ENCODE assay signal across 1 cellular context in the genomic region with DNA sequence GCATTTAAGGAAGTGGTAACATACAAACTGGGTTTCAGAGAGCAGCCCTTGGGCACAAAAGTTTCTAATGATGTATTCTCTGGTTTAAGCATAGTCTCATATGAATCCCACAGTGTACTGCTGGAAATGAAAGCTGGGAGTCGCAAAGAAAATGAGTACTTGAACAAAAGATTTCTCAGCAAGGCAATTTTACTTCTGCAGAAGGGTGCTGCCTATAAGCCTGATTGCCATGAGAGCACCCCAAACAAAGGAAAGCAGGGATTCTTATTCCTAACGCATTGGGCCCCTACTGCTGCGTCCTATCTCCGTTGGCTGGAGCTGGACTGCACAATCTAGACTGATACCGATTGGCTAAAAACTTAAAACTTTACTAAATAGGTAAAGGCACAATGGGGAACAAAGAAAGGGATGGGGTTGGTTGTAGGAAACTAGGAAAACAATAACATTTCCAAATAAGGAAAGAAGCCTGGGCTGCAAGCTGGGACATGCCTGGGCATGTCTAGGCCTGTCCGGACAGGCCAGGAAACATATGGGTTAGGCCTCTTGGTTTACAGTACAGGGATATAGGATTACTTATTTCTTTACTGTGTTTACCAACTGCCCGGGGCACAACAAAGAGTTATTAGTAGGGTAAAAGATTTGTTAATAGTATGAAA.
TF ChIP-seq lines count a peak whose summit lies in the region.

No MANE protein-coding gene starts in this region.

TF ChIP-seq in HEK293, 187 proteins besides CTCF, POLR2A, EP300 and RAD21:
- TF ChIP-seq TRIM28 (IDR thresholded peaks at IDR 0.05; ENCODE audit: borderline replicate concordance, low read length) (peak; percentile 97; the same call in 1 of the 2 replicates), SETDB1 (IDR thresholded peaks at IDR 0.05; ENCODE audit: insufficient read length, low read length) (peak; percentile 99)
- TF ChIP-seq, protein P1, sequence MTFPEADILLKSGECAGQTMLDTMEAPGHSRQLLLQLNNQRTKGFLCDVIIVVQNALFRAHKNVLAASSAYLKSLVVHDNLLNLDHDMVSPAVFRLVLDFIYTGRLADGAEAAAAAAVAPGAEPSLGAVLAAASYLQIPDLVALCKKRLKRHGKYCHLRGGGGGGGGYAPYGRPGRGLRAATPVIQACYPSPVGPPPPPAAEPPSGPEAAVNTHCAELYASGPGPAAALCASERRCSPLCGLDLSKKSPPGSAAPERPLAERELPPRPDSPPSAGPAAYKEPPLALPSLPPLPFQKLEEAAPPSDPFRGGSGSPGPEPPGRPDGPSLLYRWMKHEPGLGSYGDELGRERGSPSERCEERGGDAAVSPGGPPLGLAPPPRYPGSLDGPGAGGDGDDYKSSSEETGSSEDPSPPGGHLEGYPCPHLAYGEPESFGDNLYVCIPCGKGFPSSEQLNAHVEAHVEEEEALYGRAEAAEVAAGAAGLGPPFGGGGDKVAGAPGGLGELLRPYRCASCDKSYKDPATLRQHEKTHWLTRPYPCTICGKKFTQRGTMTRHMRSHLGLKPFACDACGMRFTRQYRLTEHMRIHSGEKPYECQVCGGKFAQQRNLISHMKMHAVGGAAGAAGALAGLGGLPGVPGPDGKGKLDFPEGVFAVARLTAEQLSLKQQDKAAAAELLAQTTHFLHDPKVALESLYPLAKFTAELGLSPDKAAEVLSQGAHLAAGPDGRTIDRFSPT (tag by site-specific recombination; IDR thresholded peaks at IDR 0.05) = no peak
- TF ChIP-seq, protein P2, sequence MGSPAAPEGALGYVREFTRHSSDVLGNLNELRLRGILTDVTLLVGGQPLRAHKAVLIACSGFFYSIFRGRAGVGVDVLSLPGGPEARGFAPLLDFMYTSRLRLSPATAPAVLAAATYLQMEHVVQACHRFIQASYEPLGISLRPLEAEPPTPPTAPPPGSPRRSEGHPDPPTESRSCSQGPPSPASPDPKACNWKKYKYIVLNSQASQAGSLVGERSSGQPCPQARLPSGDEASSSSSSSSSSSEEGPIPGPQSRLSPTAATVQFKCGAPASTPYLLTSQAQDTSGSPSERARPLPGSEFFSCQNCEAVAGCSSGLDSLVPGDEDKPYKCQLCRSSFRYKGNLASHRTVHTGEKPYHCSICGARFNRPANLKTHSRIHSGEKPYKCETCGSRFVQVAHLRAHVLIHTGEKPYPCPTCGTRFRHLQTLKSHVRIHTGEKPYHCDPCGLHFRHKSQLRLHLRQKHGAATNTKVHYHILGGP (tag by site-specific recombination; IDR thresholded peaks at IDR 0.05) = no peak
